ENCODE assay signal across 8 cellular contexts in genomic region chr1:44672254-44672955, GRCh38. TPM values are rescaled to one million over a fixed set of nuclear protein-coding genes. Genes with fewer than 3 reads are reported as not detected.
DNase-seq lines count a peak whose midpoint lies in the region; TF ChIP-seq lines count a peak whose summit lies in the region.

No MANE protein-coding gene starts in this region.

- H3K27ac ChIP-seq in GM23248, result no peak overlapping the region
- H3K27ac ChIP-seq in thyroid gland, result peak overlapping the region in 1 of 3 donors; percentile 18

- no peak overlapping the region for H3K9ac ChIP-seq in GM23248

- TF ChIP-seq CTCF in epithelial cell of proximal tubule (conservative IDR thresholded peaks at IDR 0.05; ENCODE audit: low read depth, low read length), result no peak
- TF ChIP-seq CTCF in thyroid gland (IDR thresholded peaks at IDR 0.05), result no peak

- H3K79me2 ChIP-seq in GM23248 (ENCODE audit: insufficient read depth), result no peaks in the 10 kb centered on the region

- H4K20me1 ChIP-seq in GM23248 (ENCODE audit: insufficient read depth), result no peaks in the 10 kb centered on the region

- in situ Hi-C loops in GM23248 (cut with MboI), result no loop called here

- H3K27me3 ChIP-seq in GM23248 (replicated peaks; ENCODE audit: insufficient read depth), result no peaks in the 10 kb centered on the region
- H3K27me3 ChIP-seq in thyroid gland, result no peaks in the 10 kb centered on the region

- no peaks in the 10 kb centered on the region for H3K9me3 ChIP-seq in GM23248 (ENCODE audit: low read depth)
- H3K9me3 ChIP-seq in thyroid gland, result no peaks in the 10 kb centered on the region

- TF ChIP-seq POLR2A in thyroid gland (IDR thresholded peaks at IDR 0.05), result no peak

- H3K4me3 ChIP-seq in GM23248 (no peak overlapping the region), epithelial cell of proximal tubule (ENCODE audit: low read depth, low read length) (peak overlapping the region; percentile 73), thyroid gland (replicated peaks in 1 of 3) (no peak overlapping the region)

- DNase-seq in GM23248, result peak; percentile 19
- peak; percentile 87 for DNase-seq in SIG-M5 (lab: John Stamatoyannopoulos, UW)
- DNase-seq in epithelial cell of proximal tubule (ENCODE audit: low read depth), result no peak
- peak; percentile 29 for DNase-seq in pulmonary artery endothelial cell (ENCODE audit: low read depth, low spot score)
- DNase-seq in NCI-H226, result no peak
- DNase-seq in GOT3 (lab: John Stamatoyannopoulos, UW), result no peak
- DNase-seq in thyroid gland, result no peak
- no peak for DNase-seq in COR-L47 (lab: John Stamatoyannopoulos, UW)

- WGBS in GM23248 (ENCODE audit: low coverage in 1 of 2, low lambda C conversion rate in 2 of 2, missing lambda C conversion rate in 2 of 2), 2 experiments, result 87 to 92% methylated on average over 13 of the region's 13 CpGs
- WGBS in thyroid gland, 2 donors, result 69 to 82% methylated on average over 11 to 13 of the region's 13 CpGs

- H2AFZ ChIP-seq in GM23248, result no peak overlapping the region

- peaks cover 18% of the 10 kb centered on the region for H3F3A ChIP-seq in GM23248 (ENCODE audit: insufficient read depth)

- intact Hi-C loops in thyroid gland (cut with DNase I), result no loop called here

- H3K4me1 ChIP-seq in GM23248 (ENCODE audit: insufficient read depth), result peaks cover 22% of the 10 kb centered on the region
- H3K4me1 ChIP-seq in thyroid gland, result peaks cover 15 to 33% of the 10 kb centered on the region in 2 donors

- H3K9me2 ChIP-seq in GM23248 (ENCODE audit: insufficient read depth), result no peaks in the 10 kb centered on the region

- no peaks in the 10 kb centered on the region for H3K36me3 ChIP-seq in GM23248 (ENCODE audit: low read depth)
- H3K36me3 ChIP-seq in thyroid gland, result no peaks in the 10 kb centered on the region

- no peak overlapping the region for H3K4me2 ChIP-seq in GM23248 (ENCODE audit: unreplicated experiment)

RNA-seq across cellular contexts. Expression of gene TMEM53, which starts 1.9 kb away (rescaled TPM):
- total RNA-seq in GM23248 (2014; rRNA removed; shearing (Covaris generic)), result 4.4 and 5.9 TPM in 2 replicates
- 10.1 and 12.7 TPM in 2 replicates for polyA plus RNA-seq in GM23248 (2016; fragmentation: Nextera tagmentation; extraction: Ambion mirVana)
- total RNA-seq in epithelial cell of proximal tubule, result 6.3 and 9.3 TPM in 2 replicates
- 1.5 and 2.1 TPM in 2 replicates for total RNA-seq in pulmonary artery endothelial cell
- 10 to 100 TPM in 1 of 4 donors, 1 to 10 TPM in 3; 3.9 to 10.4 (median 8.0) TPM for total RNA-seq in thyroid gland

RNA-seq across cellular contexts. Expression of gene ARMH1, which starts 2.1 kb away (rescaled TPM):
- 0.51 and 1.4 TPM in 2 replicates for total RNA-seq in GM23248 (2014; rRNA removed; shearing (Covaris generic))
- polyA plus RNA-seq in GM23248 (2016; fragmentation: Nextera tagmentation; extraction: Ambion mirVana), result 1.5 and 1.6 TPM in 2 replicates
- not detected in 2 replicates for total RNA-seq in epithelial cell of proximal tubule
- not detected in 2 replicates for total RNA-seq in pulmonary artery endothelial cell
- total RNA-seq in thyroid gland, result 1 to 10 TPM in 2 of 4 donors, not detected in 2; 1.3 to 1.9 TPM

RNA-seq across cellular contexts. Expression of gene RNU5D-1, which starts 58.6 kb away (rescaled TPM):
- not detected in 2 replicates for total RNA-seq in GM23248 (2014; rRNA removed; shearing (Covaris generic))
- not detected in 2 replicates for polyA plus RNA-seq in GM23248 (2016; fragmentation: Nextera tagmentation; extraction: Ambion mirVana)
- total RNA-seq in epithelial cell of proximal tubule (not detected in 2 replicates), pulmonary artery endothelial cell (not detected in 2 replicates), thyroid gland (not detected)

Comparison
In these comparisons a context has a peak if more than half of its experiments do, and no peak if none do; other contexts are left out.
1. DNase-seq: peak in GM23248 (single experiment), SIG-M5 (single experiment) and pulmonary artery endothelial cell (single experiment); none in epithelial cell of proximal tubule (single experiment), NCI-H226 (single experiment), GOT3 (single experiment), thyroid gland (0 of 2) and COR-L47 (single experiment).